28 cellular contexts compared by ENCODE assay signal in the genomic region with DNA sequence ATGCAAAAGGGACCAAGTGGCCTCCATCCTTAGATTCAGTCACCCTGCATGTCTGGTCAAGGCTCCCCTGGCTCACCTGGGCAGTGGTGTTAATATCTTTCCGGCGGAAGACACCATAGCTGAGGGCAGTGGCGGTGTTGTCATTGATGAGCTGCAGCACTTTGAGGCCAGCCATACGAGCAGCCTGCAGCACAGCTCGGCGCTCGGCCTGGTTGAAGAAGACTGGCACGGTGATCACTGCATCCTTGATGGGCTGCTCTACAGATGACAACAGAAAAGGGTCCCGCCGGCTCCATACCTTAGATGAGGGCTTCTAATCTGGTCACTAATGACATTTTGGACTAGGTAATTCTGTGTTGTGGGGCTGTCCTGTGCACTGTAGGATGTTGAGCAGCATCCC. TPM values are rescaled to one million over a fixed set of nuclear protein-coding genes. Genes with fewer than 3 reads are reported as not detected.
DNase-seq lines count a peak whose midpoint lies in the region; ATAC-seq, FAIRE-seq and TF ChIP-seq lines count a peak whose summit lies in the region.
"Had no signal": no experiment of that assay in that cellular context is flagged by ENCODE, and none has a peak within 500 bp of the region (broad histone marks: within the 10 kb centered on the region; RNA-seq: fewer than 3 reads in every experiment).

No MANE protein-coding gene starts in this region.

- TF ChIP-seq CTCF in CD4-positive, alpha-beta T cell (IDR thresholded peaks at IDR 0.05): no peak
- TF ChIP-seq CTCF in astrocyte (IDR thresholded peaks at IDR 0.05; ENCODE audit: insufficient read depth, low read depth, low read length): no peak
- no peak for TF ChIP-seq CTCF in omental fat pad (IDR thresholded peaks at IDR 0.05)

- no peak for FAIRE-seq in astrocyte (lab: Jason Lieb, UNC)

- no peak overlapping the region for H3K4me3 ChIP-seq in astrocyte (ENCODE audit: insufficient read depth, low read depth, low read length)
- H3K4me3 ChIP-seq: dorsolateral prefrontal cortex, GM23248, heart right ventricle, left ventricle myocardium inferior, thoracic aorta had no signal

- peaks cover 63% of the 10 kb centered on the region for H3K36me3 Mint-ChIP-seq in T-helper 2 cell treated with Interferon-gamma antibody and Interleukin-4, amounts not matched to agents 5 μg/mL and 100 μg/mL, for 36 hours (ENCODE audit: low read depth)
- peaks cover 84% of the 10 kb centered on the region for H3K36me3 Mint-ChIP-seq in CD4-positive, alpha-beta T cell (ENCODE audit: low read depth)
- peaks cover 30% of the 10 kb centered on the region for H3K36me3 Mint-ChIP-seq in astrocyte (ENCODE audit: low read depth, unreplicated experiment)
- peaks cover 27% of the 10 kb centered on the region for H3K36me3 Mint-ChIP-seq in natural killer cell treated with Interleukin-12 subunit alpha and Interleukin-12 subunit beta and Interleukin-15 and Interleukin-18, amount 100 ng/mL, for 72 hours

- no peak overlapping the region for H3K4me2 ChIP-seq in astrocyte (ENCODE audit: low read length)

- H3K27me3 ChIP-seq in CD4-positive, alpha-beta T cell (ENCODE audit: control insufficient read depth, insufficient read depth, low read length): no peaks in the 10 kb centered on the region
- H3K27me3 ChIP-seq in astrocyte (ENCODE audit: insufficient read depth, low read length): no peaks in the 10 kb centered on the region
- H3K27me3 ChIP-seq: dorsolateral prefrontal cortex, heart right ventricle, neutrophil had no signal

- H3K27me3 Mint-ChIP-seq in T-helper 2 cell treated with Interferon-gamma antibody and Interleukin-4, amounts not matched to agents 5 μg/mL and 100 μg/mL, for 36 hours (ENCODE audit: low read depth): no peaks in the 10 kb centered on the region
- H3K27me3 Mint-ChIP-seq in CD4-positive, alpha-beta T cell: no peaks in the 10 kb centered on the region
- H3K27me3 Mint-ChIP-seq in astrocyte (ENCODE audit: low read depth, unreplicated experiment): no peaks in the 10 kb centered on the region
- H3K27me3 Mint-ChIP-seq in natural killer cell treated with Interleukin-12 subunit alpha and Interleukin-12 subunit beta and Interleukin-15 and Interleukin-18, amount 100 ng/mL, for 72 hours: no peaks in the 10 kb centered on the region
- H3K27me3 Mint-ChIP-seq: activated CD4-positive, alpha-beta T cell treated with anti-CD3 and anti-CD28 coated beads for 36 hours; stimulated activated naive B cell treated with anti-CD40 and anti-IgM and Interleukin-4, amounts not matched to agents 10 μg/mL and 1 μg/mL and 100 μg/mL, for 72 hours had no signal

- H3K9me3 ChIP-seq in CD4-positive, alpha-beta T cell (ENCODE audit: control insufficient read depth, low read length): no peaks in the 10 kb centered on the region
- H3K9me3 ChIP-seq in astrocyte (ENCODE audit: insufficient read depth, low read depth, low read length): no peaks in the 10 kb centered on the region
- H3K9me3 ChIP-seq: heart right ventricle, left ventricle myocardium inferior, neutrophil, thoracic aorta had no signal

- peak overlapping the region; percentile 51 for H3K4me3 Mint-ChIP-seq in T-helper 2 cell treated with Interferon-gamma antibody and Interleukin-4, amounts not matched to agents 5 μg/mL and 100 μg/mL, for 36 hours
- H3K4me3 Mint-ChIP-seq in CD4-positive, alpha-beta T cell: peak overlapping the region; percentile 65
- H3K4me3 Mint-ChIP-seq in astrocyte (ENCODE audit: unreplicated experiment): peak overlapping the region; percentile 61
- H3K4me3 Mint-ChIP-seq in natural killer cell treated with Interleukin-12 subunit alpha and Interleukin-12 subunit beta and Interleukin-15 and Interleukin-18, amount 100 ng/mL, for 72 hours: peak overlapping the region; percentile 55
- H3K4me3 Mint-ChIP-seq: activated CD4-positive, alpha-beta T cell treated with anti-CD3 and anti-CD28 coated beads for 36 hours had no signal

- POLR2A ChIA-PET in CD4-positive, alpha-beta T cell (lab: Charles Lee): no interaction called here

- intact Hi-C loops in CD4-positive, alpha-beta T cell (cut with DNase I, micrococcal nuclease): loop anchor here in 1 of 2 experiments (5.0 kb wide), 1 partner anchor 187 kb away; no protein-coding TSS in a partner anchor

- no peak for ATAC-seq in CD4-positive, alpha-beta T cell (ENCODE audit: poor library complexity)
- ATAC-seq in natural killer cell treated with Interleukin-12 subunit alpha and Interleukin-12 subunit beta and Interleukin-15 and Interleukin-18, amount 100 ng/mL, for 72 hours: no peak
- no peak for ATAC-seq in omental fat pad (ENCODE audit: low FRiP score)
- ATAC-seq: activated CD4-positive, alpha-beta T cell treated with anti-CD3 and anti-CD28 coated beads for 36 hours; heart right ventricle; PC-3; stimulated activated naive B cell treated with anti-CD40 and anti-IgM and Interleukin-4, amounts not matched to agents 10 μg/mL and 1 μg/mL and 100 μg/mL, for 72 hours had no signal

- H3K27ac ChIP-seq in CD4-positive, alpha-beta T cell (ENCODE audit: low read depth, low read length): no peak overlapping the region
- no peak overlapping the region for H3K27ac ChIP-seq in astrocyte (ENCODE audit: low read depth, low read length)
- H3K27ac ChIP-seq: dorsolateral prefrontal cortex, epithelial cell of prostate, GM23248, heart right ventricle, left ventricle myocardium inferior, neutrophil, thoracic aorta had no signal

- H3K27ac Mint-ChIP-seq in T-helper 2 cell treated with Interferon-gamma antibody and Interleukin-4, amounts not matched to agents 5 μg/mL and 100 μg/mL, for 36 hours: no peak overlapping the region
- H3K27ac Mint-ChIP-seq in CD4-positive, alpha-beta T cell: no peak overlapping the region
- H3K27ac Mint-ChIP-seq in astrocyte (ENCODE audit: unreplicated experiment): no peak overlapping the region
- H3K27ac Mint-ChIP-seq in natural killer cell treated with Interleukin-12 subunit alpha and Interleukin-12 subunit beta and Interleukin-15 and Interleukin-18, amount 100 ng/mL, for 72 hours: peak overlapping the region; percentile 38 to 43
- H3K27ac Mint-ChIP-seq: activated CD4-positive, alpha-beta T cell treated with anti-CD3 and anti-CD28 coated beads for 36 hours; stimulated activated naive B cell treated with anti-CD40 and anti-IgM and Interleukin-4, amounts not matched to agents 10 μg/mL and 1 μg/mL and 100 μg/mL, for 72 hours had no signal

- H3K4me1 Mint-ChIP-seq in T-helper 2 cell treated with Interferon-gamma antibody and Interleukin-4, amounts not matched to agents 5 μg/mL and 100 μg/mL, for 36 hours (ENCODE audit: low read depth): peaks cover 19% of the 10 kb centered on the region
- peaks cover 40% of the 10 kb centered on the region for H3K4me1 Mint-ChIP-seq in CD4-positive, alpha-beta T cell (ENCODE audit: low read depth)
- peaks cover 14% of the 10 kb centered on the region for H3K4me1 Mint-ChIP-seq in astrocyte (ENCODE audit: low read depth, unreplicated experiment)
- peaks cover 40 to 56% of the 10 kb centered on the region in 2 donors for H3K4me1 Mint-ChIP-seq in natural killer cell treated with Interleukin-12 subunit alpha and Interleukin-12 subunit beta and Interleukin-15 and Interleukin-18, amount 100 ng/mL, for 72 hours (ENCODE audit: low read depth in 2 of 2)

- no peaks in the 10 kb centered on the region for H3K9me3 Mint-ChIP-seq in T-helper 2 cell treated with Interferon-gamma antibody and Interleukin-4, amounts not matched to agents 5 μg/mL and 100 μg/mL, for 36 hours
- no peaks in the 10 kb centered on the region for H3K9me3 Mint-ChIP-seq in CD4-positive, alpha-beta T cell
- no peaks in the 10 kb centered on the region for H3K9me3 Mint-ChIP-seq in astrocyte (ENCODE audit: unreplicated experiment)
- no peaks in the 10 kb centered on the region for H3K9me3 Mint-ChIP-seq in natural killer cell treated with Interleukin-12 subunit alpha and Interleukin-12 subunit beta and Interleukin-15 and Interleukin-18, amount 100 ng/mL, for 72 hours
- H3K9me3 Mint-ChIP-seq: stimulated activated naive B cell treated with anti-CD40 and anti-IgM and Interleukin-4, amounts not matched to agents 10 μg/mL and 1 μg/mL and 100 μg/mL, for 72 hours had no signal

- peak overlapping the region; percentile 22 for H3K9ac ChIP-seq in astrocyte (ENCODE audit: low read length)

- CTCF ChIA-PET in CD4-positive, alpha-beta T cell (lab: Charles Lee): no interaction called here

- no peak overlapping the region for H2AFZ ChIP-seq in astrocyte (ENCODE audit: low read depth, low read length)
- H2AFZ ChIP-seq: GM23248 had no signal

- H4K20me1 ChIP-seq in astrocyte (ENCODE audit: insufficient read depth, low read length): peaks cover 67% of the 10 kb centered on the region

- peaks cover 56% of the 10 kb centered on the region for H3K36me3 ChIP-seq in astrocyte (ENCODE audit: insufficient read depth, low read length)

- no peak for DNase-seq in T-helper 2 cell treated with Interferon-gamma antibody and Interleukin-4, amounts not matched to agents 5 μg/mL and 100 μg/mL, for 36 hours (ENCODE audit: low spot score)
- DNase-seq in T-helper 2 cell: no peak
- DNase-seq in CD4-positive, alpha-beta T cell: no peak
- DNase-seq in astrocyte (ENCODE audit: low read depth): no peak
- no peak for DNase-seq in natural killer cell treated with Interleukin-12 subunit alpha and Interleukin-12 subunit beta and Interleukin-15 and Interleukin-18, amount 100 ng/mL, for 72 hours (ENCODE audit: low spot score)
- no peak for DNase-seq in omental fat pad (ENCODE audit: low spot score)
- DNase-seq in activated gamma-delta T cell (lab: John Stamatoyannopoulos, UW): no peak
- DNase-seq in NCI-H345 treated with DMSO at 0.1 percent for 48 hours (lab: John Stamatoyannopoulos, UW; ENCODE audit: unreplicated experiment): no peak
- DNase-seq: activated CD4-positive, alpha-beta T cell treated with anti-CD3 and anti-CD28 coated beads for 36 hours; activated effector memory CD4-positive, alpha-beta T cell treated with anti-CD3 and anti-CD28 coated beads, Interleukin-2, amount 50 U/mL, for 16 hours; anterior cingulate cortex; central memory CD4-positive, alpha-beta T cell; dorsolateral prefrontal cortex; GM23248; heart right ventricle; Karpas-422; left ventricle myocardium inferior; midbrain; NCI-H1048; NCI-H187 treated with DMSO at 0.1 percent for 48 hours; NCI-H2227 treated with DMSO at 0.1 percent for 48 hours; PC-3; Right ventricle myocardium superior; stimulated activated CD4-positive, alpha-beta T cell treated with anti-CD3 and anti-CD28 coated beads, Interleukin-1b, Interleukin-23, amount 100 ng/mL, for 48 hours; stimulated activated naive B cell treated with anti-CD40 and anti-IgM and Interleukin-4, amounts not matched to agents 10 μg/mL and 1 μg/mL and 100 μg/mL, for 72 hours had no signal

- peaks cover 47% of the 10 kb centered on the region for H3K79me2 ChIP-seq in astrocyte (ENCODE audit: insufficient read depth, low read length)

- H3K4me1 ChIP-seq in astrocyte (ENCODE audit: insufficient read depth, low read length): peaks cover 18% of the 10 kb centered on the region

RNA-seq across cellular contexts. Expression of gene HYOU1, which starts 2.6 kb away (rescaled TPM):
- total RNA-seq in CD4-positive, alpha-beta T cell: 10 to 100 TPM; 76.5 to 81.4 TPM
- total RNA-seq in astrocyte (282 and 293 TPM in 2 replicates), omental fat pad (10 to 100 TPM; 43.5 to 94.4 (median 63.7) TPM)
- total RNA-seq in natural killer cell treated with Interleukin-12 subunit alpha and Interleukin-12 subunit beta and Interleukin-15 and Interleukin-18, amount 100 ng/mL, for 72 hours: 100 to 1,000 TPM; 259 to 333 TPM

RNA-seq across cellular contexts. Expression of gene VPS11, which starts 13.2 kb away (rescaled TPM):
- total RNA-seq in CD4-positive, alpha-beta T cell: 10 to 100 TPM; 76.4 to 84.3 TPM
- total RNA-seq in astrocyte (22.4 and 24.0 TPM in 2 replicates), omental fat pad (10 to 100 TPM; 31.5 to 39.2 (median 32.7) TPM)
- 10 to 100 TPM; 34.7 to 42.0 TPM for total RNA-seq in natural killer cell treated with Interleukin-12 subunit alpha and Interleukin-12 subunit beta and Interleukin-15 and Interleukin-18, amount 100 ng/mL, for 72 hours

RNA-seq across cellular contexts. Expression of gene SLC37A4, which starts 23.7 kb away (rescaled TPM):
- total RNA-seq in CD4-positive, alpha-beta T cell: 1 to 10 TPM; 5.2 to 6.6 TPM
- total RNA-seq in astrocyte (8.7 and 11.7 TPM in 2 replicates), omental fat pad (10 to 100 TPM; 11.6 to 18.4 (median 14.0) TPM)
- total RNA-seq in natural killer cell treated with Interleukin-12 subunit alpha and Interleukin-12 subunit beta and Interleukin-15 and Interleukin-18, amount 100 ng/mL, for 72 hours: 10 to 100 TPM; 20.3 to 32.6 TPM

RNA-seq across cellular contexts. Expression of gene HMBS, which starts 30.3 kb away (rescaled TPM):
- total RNA-seq in CD4-positive, alpha-beta T cell: 1 to 10 TPM; 3.4 to 4.1 TPM
- total RNA-seq in astrocyte (21.4 and 22.2 TPM in 2 replicates), omental fat pad (10 to 100 TPM in 1 of 4 donors, 1 to 10 TPM in 3; 7.2 to 11.7 (median 8.5) TPM)
- 10 to 100 TPM; 18.0 to 53.9 TPM for total RNA-seq in natural killer cell treated with Interleukin-12 subunit alpha and Interleukin-12 subunit beta and Interleukin-15 and Interleukin-18, amount 100 ng/mL, for 72 hours

RNA-seq across cellular contexts. Expression of gene TRAPPC4, which starts 35.9 kb away (rescaled TPM):
- 100 to 1,000 TPM; 101 to 106 TPM for total RNA-seq in CD4-positive, alpha-beta T cell
- total RNA-seq in astrocyte: 88.3 and 88.6 TPM in 2 replicates
- total RNA-seq in natural killer cell treated with Interleukin-12 subunit alpha and Interleukin-12 subunit beta and Interleukin-15 and Interleukin-18, amount 100 ng/mL, for 72 hours: 10 to 100 TPM; 76.3 to 82.3 TPM
- total RNA-seq in omental fat pad: 10 to 100 TPM; 43.2 to 61.7 (median 51.4) TPM

Comparison
In these comparisons a context has a peak if more than half of its experiments do, and no peak if none do; other contexts are left out.
1. H3K27ac Mint-ChIP-seq: peak in natural killer cell treated with Interleukin-12 subunit alpha and Interleukin-12 subunit beta and Interleukin-15 and Interleukin-18, amount 100 ng/mL, for 72 hours (2 of 2); none in T-helper 2 cell treated with Interferon-gamma antibody and Interleukin-4, amounts not matched to agents 5 μg/mL and 100 μg/mL, for 36 hours (single experiment), CD4-positive, alpha-beta T cell (single experiment) and astrocyte (single experiment).
2. Peak in every context shown above with its lines, with median percentiles within 50 percentile points of each other: H3K4me3 Mint-ChIP-seq.